12 cellular contexts compared by ENCODE assay signal in genomic region chr2:85794491-85795121, GRCh38. TPM values are rescaled to one million over a fixed set of nuclear protein-coding genes. Genes with fewer than 3 reads are reported as not detected.
A peak's percentile ranks its signal among the peaks of the same experiment; 100 is the strongest.
DNase-seq lines count a peak whose midpoint lies in the region; ATAC-seq and TF ChIP-seq lines count a peak whose summit lies in the region.
"Had no signal": no experiment of that assay in that cellular context is flagged by ENCODE, and none has a peak within 500 bp of the region (broad histone marks: within the 10 kb centered on the region; RNA-seq: fewer than 3 reads in every experiment).

No MANE protein-coding gene starts in this region.

- ATAC-seq in SK-N-SH treated with all-trans-retinoic acid at 6 μM for 48 hours (no peak), upper lobe of right lung (no peak)
- ATAC-seq: natural killer cell had no signal

- intact Hi-C loops in dorsolateral prefrontal cortex (cut with DNase I) (loop anchor here (5.0 kb wide), 2 partner anchors 42 to 67 kb away; partner anchors contain the start of gene ATOH8 (in 1 of the 2)), upper lobe of right lung (cut with DNase I) (no loop called here)

- H3K36me3 ChIP-seq in SK-N-SH (replicated peaks in 1 of 2; ENCODE audit: control insufficient read depth in 1 of 2, insufficient read depth in 2 of 2, low read length in 1 of 2) (no peaks in the 10 kb centered on the region), upper lobe of right lung (peaks cover 7% of the 10 kb centered on the region)

- H3K4me2 ChIP-seq in SK-N-SH: no peak overlapping the region

- no peaks in the 10 kb centered on the region for H3K9me2 ChIP-seq in SK-N-SH

- no peaks in the 10 kb centered on the region for H3K9me3 ChIP-seq in SK-N-SH
- no peaks in the 10 kb centered on the region for H3K9me3 ChIP-seq in upper lobe of right lung

- no peak for TF ChIP-seq RAD21 in SK-N-SH (IDR thresholded peaks at IDR 0.05; ENCODE audit: low read length)

- CTCF ChIA-PET in SK-N-SH (lab: Yijun Ruan, JAX): interaction anchor here (0.8 to 5.8 kb wide), 11 partner anchors 11 to 157 kb away, joined by 3 to 53 read pairs (median 4); no protein-coding TSS in a partner anchor

- H3K27me3 ChIP-seq in SK-N-SH (ENCODE audit: insufficient read depth) (no peaks in the 10 kb centered on the region), dorsolateral prefrontal cortex (no peaks in the 10 kb centered on the region), upper lobe of right lung (no peaks in the 10 kb centered on the region)

- DNase-seq in SK-N-SH: peak; percentile 67
- peak in 4 of 10 donors; percentile 54 to 73 (median 57) for DNase-seq in dorsolateral prefrontal cortex
- peak; percentile 67 for DNase-seq in midbrain (lab: John Stamatoyannopoulos, UW)
- peak; percentile 61 for DNase-seq in upper lobe of right lung
- no peak for DNase-seq in activated CD4-positive, alpha-beta T cell treated with anti-CD3 and anti-CD28 coated beads, Interleukin-2, amount 50 U/mL, for 48 hours
- no peak for DNase-seq in NCI-H2227 treated with DMSO at 0.1 percent for 48 hours (lab: John Stamatoyannopoulos, UW)
- DNase-seq in activated gamma-delta T cell treated with Interleukin-2 at 50 U/mL for 16 hours: no peak
- DNase-seq: Kasumi-1, natural killer cell, NCI-H510A had no signal

- H3K79me2 ChIP-seq in SK-N-SH (ENCODE audit: insufficient read depth): no peaks in the 10 kb centered on the region

- no peak for TF ChIP-seq CTCF in SK-N-SH (IDR thresholded peaks at IDR 0.05)
- TF ChIP-seq CTCF in dorsolateral prefrontal cortex (IDR thresholded peaks at IDR 0.05 in 54 of 56, conservative IDR thresholded peaks at IDR 0.05 in 2 of 56; ENCODE audit: low read depth in 1 of 56, partially characterized antibody in 56 of 56): no peak
- no peak for TF ChIP-seq CTCF in upper lobe of right lung (IDR thresholded peaks at IDR 0.05)

- WGBS in SK-N-SH (ENCODE audit: low lambda C conversion rate): 82% methylated on average over 10 of the region's 14 CpGs

- 0 out of 4 replicates have a peak overlapping the region, but pooled peaks of 1 of the 2 experiments have one; percentile 6 for H3K27ac ChIP-seq in SK-N-SH (ENCODE audit: low read depth in 2 of 2, low read length in 1 of 2)
- H3K27ac ChIP-seq in dorsolateral prefrontal cortex: peak overlapping the region; percentile 29 to 99 (median 92)
- peak overlapping the region; percentile 14 for H3K27ac ChIP-seq in upper lobe of right lung

- H3F3A ChIP-seq in SK-N-SH (replicated peaks; ENCODE audit: insufficient read depth): peaks cover 30% of the 10 kb centered on the region

- H2AFZ ChIP-seq in SK-N-SH (ENCODE audit: low read depth): no peak overlapping the region

- no peak for TF ChIP-seq EP300 in SK-N-SH (IDR thresholded peaks at IDR 0.05; ENCODE audit: borderline replicate concordance in 1 of 2, low read depth in 1 of 2, low read length in 1 of 2)

- H3K4me1 ChIP-seq in SK-N-SH (ENCODE audit: control insufficient read depth in 1 of 2, insufficient read depth in 2 of 2, low read depth in 1 of 2, low read length in 1 of 2) (peaks cover 27 to 34% of the 10 kb centered on the region in 2 experiments; a peak in 3 of 4 replicates), upper lobe of right lung (peaks cover 61% of the 10 kb centered on the region)

- POLR2A ChIA-PET in SK-N-SH (lab: Yijun Ruan, JAX): interaction anchor here (1.0 kb wide), 1 partner anchor 19 kb away, joined by 3 read pairs; no protein-coding TSS in a partner anchor

- H3K4me3 ChIP-seq in SK-N-SH (ENCODE audit: low read depth in 2 of 2, low read length in 1 of 2): no peak overlapping the region
- peak overlapping the region in 2 of 59 donors; percentile 7 to 11 for H3K4me3 ChIP-seq in dorsolateral prefrontal cortex
- H3K4me3 ChIP-seq in upper lobe of right lung: no peak overlapping the region
- H3K4me3 ChIP-seq: smooth muscle cell had no signal

- no peak overlapping the region for H3K9ac ChIP-seq in SK-N-SH

- H4K20me1 ChIP-seq in SK-N-SH (ENCODE audit: insufficient read depth): no peaks in the 10 kb centered on the region

TF ChIP-seq in SK-N-SH, 30 proteins besides CTCF, POLR2A, EP300 and RAD21:
- TF ChIP-seq GABPA (IDR thresholded peaks at IDR 0.05; ENCODE audit: low read depth) (no peak), PBX3 (IDR thresholded peaks at IDR 0.05) (no peak)
TF ChIP-seq in SK-N-SH: peak in this region for 0.

TF ChIP-seq in SK-N-SH treated with all-trans-retinoic acid at 6 μM for 48 hours, 23 proteins besides CTCF, POLR2A, EP300 and RAD21:
- TF ChIP-seq PPARA (CRISPR knock-in tag; IDR thresholded peaks at IDR 0.05; ENCODE audit: borderline replicate concordance): no peak
- TF ChIP-seq ZC3H10 (CRISPR knock-in tag; IDR thresholded peaks at IDR 0.05): no peak
- no peak for TF ChIP-seq SNAI2 (CRISPR knock-in tag; IDR thresholded peaks at IDR 0.05)
- no peak for TF ChIP-seq ESRRG (CRISPR knock-in tag; IDR thresholded peaks at IDR 0.05)

RNA-seq across cellular contexts. Expression of gene ATOH8, which starts 40.8 kb away (rescaled TPM):
- 5.6 and 6.4 TPM in 2 replicates for polyA plus RNA-seq in SK-N-SH (2012; rRNA removed)
- polyA plus RNA-seq in SK-N-SH (2012; cell fraction: cytosol; rRNA removed): 2.9 and 4.3 TPM in 2 replicates
- 7.0 and 7.3 TPM in 2 replicates for polyA plus RNA-seq in SK-N-SH (2012; cell fraction: nucleus; rRNA removed)
- 10 to 100 TPM in 97 of 120 experiments, 1 to 10 TPM in 23; 4.6 to 58.9 (median 14.7) TPM for total RNA-seq in dorsolateral prefrontal cortex
- 93.6 TPM for total RNA-seq in upper lobe of right lung

Comparison
In these comparisons a context has a peak if more than half of its experiments do, and no peak if none do; other contexts are left out.
1. DNase-seq: peak in SK-N-SH (single experiment), midbrain (single experiment) and upper lobe of right lung (single experiment); none in activated CD4-positive, alpha-beta T cell treated with anti-CD3 and anti-CD28 coated beads, Interleukin-2, amount 50 U/mL, for 48 hours (0 of 2), NCI-H2227 treated with DMSO at 0.1 percent for 48 hours (single experiment) and activated gamma-delta T cell treated with Interleukin-2 at 50 U/mL for 16 hours (single experiment).